Comparison of ENCODE assay signal across 21 cellular contexts in genomic region chr3:188829577-188829976, GRCh38.
"Had no signal": no experiment of that assay in that cellular context is flagged by ENCODE, and none has a peak within 500 bp of the region (broad histone marks: within the 10 kb centered on the region; RNA-seq: fewer than 3 reads in every experiment).

No MANE protein-coding gene starts in this region.

- H3K36me3 ChIP-seq: MG63 had no signal

- H3K27me3 Mint-ChIP-seq: activated CD4-positive, alpha-beta memory T cell treated with anti-CD3 and anti-CD28 coated beads for 36 hours; activated CD4-positive, alpha-beta T cell treated with anti-CD3 and anti-CD28 coated beads, Interleukin-2, amount 10 ng/mL, durations not matched to agents 7 days and 5 days; activated naive CD4-positive, alpha-beta T cell treated with anti-CD3 and anti-CD28 coated beads, Interleukin-2, amount 10 ng/mL, durations not matched to agents 7 days and 5 days; activated naive CD8-positive, alpha-beta T cell treated with anti-CD3 and anti-CD28 coated beads for 36 hours had no signal

- H3K27me3 ChIP-seq: MG63, SJSA1 had no signal

- H3K9me3 Mint-ChIP-seq: activated CD4-positive, alpha-beta memory T cell treated with anti-CD3 and anti-CD28 coated beads for 36 hours; activated CD4-positive, alpha-beta T cell treated with anti-CD3 and anti-CD28 coated beads, Interleukin-2, amount 10 ng/mL, durations not matched to agents 7 days and 5 days; activated naive CD4-positive, alpha-beta T cell treated with anti-CD3 and anti-CD28 coated beads, Interleukin-2, amount 10 ng/mL, durations not matched to agents 7 days and 5 days; activated naive CD8-positive, alpha-beta T cell treated with anti-CD3 and anti-CD28 coated beads for 36 hours; activated T-helper 2 cell treated with anti-CD3 and anti-CD28 coated beads, Interferon-gamma antibody, Interleukin-2, Interleukin-4, amounts not matched to agents 10 μg/mL and 5 μg/mL and 100 μg/mL, durations not matched to agents 14 hours and 24 hours and 36 hours; T-helper 1 cell treated with Interleukin-12 subunit alpha and Interleukin-12 subunit beta and Interleukin-4 antibody, amounts not matched to agents 30 μg/mL and 1 μg/mL, for 36 hours; WTC11 had no signal

- H3K4me3 ChIP-seq: MG63, SJSA1 had no signal

- H3K4me3 Mint-ChIP-seq: activated CD4-positive, alpha-beta memory T cell treated with anti-CD3 and anti-CD28 coated beads for 36 hours; activated CD4-positive, alpha-beta T cell treated with anti-CD3 and anti-CD28 coated beads, Interleukin-2, amount 10 ng/mL, durations not matched to agents 7 days and 5 days; activated naive CD4-positive, alpha-beta T cell treated with anti-CD3 and anti-CD28 coated beads, Interleukin-2, amount 10 ng/mL, durations not matched to agents 7 days and 5 days; activated naive CD8-positive, alpha-beta T cell treated with anti-CD3 and anti-CD28 coated beads for 36 hours; T-helper 1 cell treated with Interleukin-12 subunit alpha and Interleukin-12 subunit beta and Interleukin-4 antibody, amounts not matched to agents 30 μg/mL and 1 μg/mL, for 36 hours; WTC11 had no signal

- H3K27ac ChIP-seq: SJSA1 had no signal

- H3K36me3 Mint-ChIP-seq: activated CD4-positive, alpha-beta memory T cell treated with anti-CD3 and anti-CD28 coated beads for 36 hours; activated naive CD4-positive, alpha-beta T cell treated with anti-CD3 and anti-CD28 coated beads, Interleukin-2, amount 10 ng/mL, durations not matched to agents 7 days and 5 days; activated naive CD8-positive, alpha-beta T cell treated with anti-CD3 and anti-CD28 coated beads for 36 hours; WTC11 had no signal

- DNase-seq: activated CD4-positive, alpha-beta memory T cell treated with anti-CD3 and anti-CD28 coated beads for 36 hours; activated CD4-positive, alpha-beta T cell treated with anti-CD3 and anti-CD28 coated beads, Interleukin-2, amount 10 ng/mL, durations not matched to agents 7 days and 5 days; activated CD4-positive, CD25-positive, alpha-beta regulatory T cell treated with anti-CD3 and anti-CD28 coated beads, Interleukin-2, amount 50 U/mL, for 72 hours; activated gamma-delta T cell treated with Interleukin-2 at 50 U/mL for 16 hours; activated naive CD4-positive, alpha-beta T cell treated with anti-CD3 and anti-CD28 coated beads, Interleukin-2, amount 10 ng/mL, durations not matched to agents 7 days and 5 days; activated naive CD8-positive, alpha-beta T cell treated with anti-CD3 and anti-CD28 coated beads for 36 hours; activated T-cell treated with anti-CD3 and anti-CD28 coated beads for 4 hours; activated T-cell treated with anti-CD3 and anti-CD28 coated beads, Interleukin-2, amount 50 U/mL, for 48 hours; anterior cingulate cortex; MG63; NCI-H1105; NCI-H1436; NCI-H1694 treated with DMSO at 0.1 percent for 48 hours; NCI-H2029 treated with DMSO at 0.1 percent for 48 hours; NCI-H345; NCI-H510A treated with DMSO at 0.1 percent for 48 hours; SHP77 had no signal

- H3K9me3 ChIP-seq: SJSA1 had no signal

- ATAC-seq: WTC11 had no signal

- H3K4me1 ChIP-seq: SJSA1 had no signal

- H3K27ac Mint-ChIP-seq: activated CD4-positive, alpha-beta memory T cell treated with anti-CD3 and anti-CD28 coated beads for 36 hours; activated CD4-positive, alpha-beta T cell treated with anti-CD3 and anti-CD28 coated beads, Interleukin-2, amount 10 ng/mL, durations not matched to agents 7 days and 5 days; activated naive CD4-positive, alpha-beta T cell treated with anti-CD3 and anti-CD28 coated beads, Interleukin-2, amount 10 ng/mL, durations not matched to agents 7 days and 5 days; activated naive CD8-positive, alpha-beta T cell treated with anti-CD3 and anti-CD28 coated beads for 36 hours; activated T-helper 2 cell treated with anti-CD3 and anti-CD28 coated beads, Interferon-gamma antibody, Interleukin-2, Interleukin-4, amounts not matched to agents 10 μg/mL and 5 μg/mL and 100 μg/mL, durations not matched to agents 14 hours and 24 hours and 36 hours; T-helper 1 cell treated with Interleukin-12 subunit alpha and Interleukin-12 subunit beta and Interleukin-4 antibody, amounts not matched to agents 30 μg/mL and 1 μg/mL, for 36 hours; WTC11 had no signal

- H3K4me1 Mint-ChIP-seq: WTC11 had no signal
